In the genomic region with DNA sequence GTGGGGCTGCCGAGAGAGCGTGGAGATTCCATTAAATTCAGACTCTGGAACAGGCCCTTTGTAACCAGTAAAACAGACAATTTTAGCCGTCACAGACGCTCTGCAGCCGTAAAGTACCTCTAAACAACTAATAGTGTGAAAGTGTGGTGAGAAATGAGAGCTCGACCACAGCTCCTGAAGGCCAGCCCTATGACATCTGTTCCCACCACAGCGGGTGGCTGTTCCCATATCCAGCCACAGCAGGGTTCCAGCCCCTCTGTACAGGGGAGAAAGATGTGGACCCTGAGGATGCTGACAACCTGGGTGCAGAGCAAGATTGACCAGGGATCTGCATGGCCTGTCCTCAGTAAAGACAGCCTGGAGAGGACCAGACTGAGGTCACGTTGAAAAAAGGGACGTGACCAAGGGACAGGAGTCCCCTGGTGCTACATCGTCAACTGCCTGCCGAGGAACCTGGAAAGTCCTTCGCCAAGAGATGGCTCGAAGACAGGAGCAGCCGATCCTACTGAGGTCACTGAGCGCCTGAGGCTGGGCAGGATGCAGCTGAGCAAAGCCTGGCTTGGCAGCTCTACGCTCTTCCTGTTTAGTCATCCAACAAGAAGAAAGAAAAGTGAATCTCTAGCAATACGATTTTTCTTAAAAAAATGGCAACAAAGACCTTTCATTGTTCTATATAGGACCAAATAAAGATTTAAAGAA, we compare ENCODE assay signal across 18 cellular contexts.
DNase-seq lines count a peak whose midpoint lies in the region; ATAC-seq and TF ChIP-seq lines count a peak whose summit lies in the region.
"Had no signal": no experiment of that assay in that cellular context is flagged by ENCODE, and none has a peak within 500 bp of the region (broad histone marks: within the 10 kb centered on the region; RNA-seq: fewer than 3 reads in every experiment).

No MANE protein-coding gene starts in this region.

- no peak for TF ChIP-seq POLR2A in esophagus muscularis mucosa (IDR thresholded peaks at IDR 0.05; ENCODE audit: low read depth)

- no TSS peak for BruUV-seq in MCF 10A (replicated peaks; lab: Mats Ljungman, UMichigan)

- CTCF ChIA-PET in MCF 10A (lab: Yijun Ruan, JAX) = interaction anchor here (0.8 to 1.9 kb wide), 3 partner anchors 9 to 22 kb away, joined by 4 to 5 read pairs (median 5); no protein-coding TSS in a partner anchor

- H3K4me1 Mint-ChIP-seq in MCF 10A (ENCODE audit: insufficient read depth, unreplicated experiment) = peaks cover 19% of the 10 kb centered on the region
- H3K4me1 Mint-ChIP-seq: activated B cell treated with CpG ODN at 0.5 μM for 24 hours, memory B cell had no signal

- peak; percentile 24 for DNase-seq in activated CD4-positive, alpha-beta T cell treated with anti-CD3 and anti-CD28 coated beads for 48 hours
- no peak for DNase-seq in activated CD4-positive, alpha-beta T cell treated with anti-CD3 and anti-CD28 coated beads for 1 hour
- DNase-seq in RPMI7951 (ENCODE audit: low read depth) = peak; percentile 96
- peak; percentile 82 for DNase-seq in MCF 10A (ENCODE audit: unreplicated experiment)
- DNase-seq in osteoblast (ENCODE audit: insufficient read length, low spot score, missing footprints) = no peak
- no peak for DNase-seq in esophagus muscularis mucosa (ENCODE audit: extremely low spot score)
- DNase-seq in DMS153 treated with DMSO at 0.1 percent for 48 hours (lab: John Stamatoyannopoulos, UW; ENCODE audit: unreplicated experiment) = no peak
- DNase-seq: ACHN, activated B cell treated with CpG ODN at 0.5 μM for 24 hours, DMS79 treated with DMSO at 0.1 percent for 48 hours, glutamatergic neuron, NCI-H345 had no signal

- no peaks in the 10 kb centered on the region for H3K9me3 ChIP-seq in osteoblast (ENCODE audit: low read depth, low read length)
- H3K9me3 ChIP-seq in esophagus muscularis mucosa = peaks cover 0 to 7% (median 4%) of the 10 kb centered on the region in 4 donors

- no peak for TF ChIP-seq EP300 in esophagus muscularis mucosa (IDR thresholded peaks at IDR 0.05)

- H3K9me3 Mint-ChIP-seq in MCF 10A (ENCODE audit: unreplicated experiment) = peaks cover 7% of the 10 kb centered on the region
- H3K9me3 Mint-ChIP-seq: activated B cell treated with CpG ODN at 0.5 μM for 24 hours had no signal

- no peaks in the 10 kb centered on the region for H3K4me1 ChIP-seq in osteoblast (ENCODE audit: insufficient read depth, low read length)
- H3K4me1 ChIP-seq in esophagus muscularis mucosa = peaks cover 0 to 10% (median 3%) of the 10 kb centered on the region in 4 donors

- no peaks in the 10 kb centered on the region for H3K36me3 Mint-ChIP-seq in MCF 10A (ENCODE audit: insufficient read depth, unreplicated experiment)
- H3K36me3 Mint-ChIP-seq: memory B cell had no signal

- intact Hi-C loops in MCF 10A (cut with micrococcal nuclease) (no loop called here), esophagus muscularis mucosa (cut with DNase I) (no loop called here)

- H2AFZ ChIP-seq in osteoblast (ENCODE audit: low read length) = peak overlapping the region; percentile 12

- H4K20me1 ChIP-seq in osteoblast (ENCODE audit: insufficient read depth, low read length) = no peaks in the 10 kb centered on the region

- no peak for ATAC-seq in GM18511 (IDR thresholded peaks at IDR 0.05; ENCODE audit: unreplicated experiment)
- ATAC-seq: K562, right cardiac atrium, Right ventricle myocardium inferior had no signal

- TF ChIP-seq CTCF in MCF 10A (IDR thresholded peaks at IDR 0.05; ENCODE audit: unreplicated experiment) (no peak), osteoblast (IDR thresholded peaks at IDR 0.05; ENCODE audit: extremely low read depth, low read depth, low read length) (no peak), esophagus muscularis mucosa (IDR thresholded peaks at IDR 0.05) (no peak)

- H3K4me3 Mint-ChIP-seq in MCF 10A (ENCODE audit: unreplicated experiment) = no peak overlapping the region
- H3K4me3 Mint-ChIP-seq: activated B cell treated with CpG ODN at 0.5 μM for 24 hours, memory B cell had no signal

- POLR2A ChIA-PET in MCF 10A (lab: Yijun Ruan, JAX) = interaction anchor here (1.0 to 1.2 kb wide), 3 partner anchors 14 to 933 kb away, joined by 3 to 4 read pairs (median 4); a partner anchor contains a TSS

- 85% methylated on average over 12 of the region's 17 CpGs for WGBS in esophagus muscularis mucosa

- H3K36me3 ChIP-seq in osteoblast (ENCODE audit: insufficient read depth, low read length) = no peaks in the 10 kb centered on the region
- H3K36me3 ChIP-seq in esophagus muscularis mucosa = no peaks in the 10 kb centered on the region
- H3K36me3 ChIP-seq: thoracic aorta had no signal

- H3K27ac ChIP-seq in osteoblast (ENCODE audit: low read depth, low read length) = no peak overlapping the region
- no peak overlapping the region for H3K27ac ChIP-seq in esophagus muscularis mucosa (replicated peaks in 1 of 4)
- H3K27ac ChIP-seq: thoracic aorta had no signal

- H3K4me2 ChIP-seq in osteoblast (ENCODE audit: insufficient read depth, low read length) = no peak overlapping the region

- H3K27ac Mint-ChIP-seq in MCF 10A (ENCODE audit: low read depth, unreplicated experiment) = no peak overlapping the region
- H3K27ac Mint-ChIP-seq: activated B cell treated with CpG ODN at 0.5 μM for 24 hours, memory B cell had no signal

- H3K79me2 ChIP-seq in osteoblast (ENCODE audit: insufficient read depth, low read length) = no peaks in the 10 kb centered on the region

- H3K27me3 ChIP-seq in osteoblast (ENCODE audit: insufficient read depth, low read length) (no peaks in the 10 kb centered on the region), esophagus muscularis mucosa (no peaks in the 10 kb centered on the region)

- no peaks in the 10 kb centered on the region for H3K27me3 Mint-ChIP-seq in MCF 10A (ENCODE audit: insufficient read depth, unreplicated experiment)

- no peak overlapping the region for H3K4me3 ChIP-seq in osteoblast (ENCODE audit: insufficient read depth, low read length)
- H3K4me3 ChIP-seq in esophagus muscularis mucosa = no peak overlapping the region
- H3K4me3 ChIP-seq: K562, thoracic aorta had no signal

Comparison
In these comparisons a context has a peak if more than half of its experiments do, and no peak if none do; other contexts are left out.
1. DNase-seq: peak in activated CD4-positive, alpha-beta T cell treated with anti-CD3 and anti-CD28 coated beads for 48 hours (single experiment), RPMI7951 (single experiment) and MCF 10A (single experiment); none in activated CD4-positive, alpha-beta T cell treated with anti-CD3 and anti-CD28 coated beads for 1 hour (single experiment), osteoblast (single experiment), esophagus muscularis mucosa (single experiment) and DMS153 treated with DMSO at 0.1 percent for 48 hours (single experiment).